Comparison of ENCODE assay signal across 1 cellular context in the genomic region with DNA sequence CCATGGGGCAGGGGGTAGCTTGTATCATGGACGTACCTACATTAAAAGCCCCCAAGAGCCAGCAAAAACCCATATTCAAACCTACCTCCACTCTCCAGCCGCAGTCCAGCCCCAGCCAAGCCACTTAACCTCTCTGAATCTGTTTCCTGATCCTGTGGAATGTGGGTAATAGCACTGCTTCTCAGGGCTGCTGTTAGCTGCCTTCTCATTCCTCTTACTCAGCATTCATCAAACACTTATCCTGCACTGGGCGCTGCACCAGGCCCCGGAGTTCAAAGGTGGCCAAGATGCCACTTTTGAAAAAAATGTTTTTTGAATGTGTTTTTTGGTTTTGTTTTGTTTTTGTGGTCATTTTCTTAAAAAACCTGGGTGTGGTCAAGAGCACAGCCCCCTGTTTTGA.
TF ChIP-seq lines count a peak whose summit lies in the region.

No MANE protein-coding gene starts in this region.

TF ChIP-seq in endothelial cell of umbilical vein, 7 proteins besides CTCF, POLR2A, EP300 and RAD21 (continued from another document):
- TF ChIP-seq MYC (IDR thresholded peaks at IDR 0.05; ENCODE audit: low read depth, low read length) (no peak), GATA2 (IDR thresholded peaks at IDR 0.05; ENCODE audit: insufficient read depth, insufficient read length, low read depth, low read length) (no peak), JUN (IDR thresholded peaks at IDR 0.05; ENCODE audit: borderline replicate concordance, insufficient read depth, insufficient read length, low read depth) (no peak), FOS (IDR thresholded peaks at IDR 0.05; ENCODE audit: borderline replicate concordance, insufficient read depth, low read length) (no peak)
